15 cellular contexts compared by ENCODE assay signal in genomic region chrX:56811599-56811998, GRCh38.
"Had no signal": no experiment of that assay in that cellular context is flagged by ENCODE, and none has a peak within 500 bp of the region (broad histone marks: within the 10 kb centered on the region; RNA-seq: fewer than 3 reads in every experiment).

No MANE protein-coding gene starts in this region.

- H3K4me1 ChIP-seq: gastroesophageal sphincter had no signal

- H3K27me3 ChIP-seq: gastroesophageal sphincter had no signal

- H3K4me3 ChIP-seq: gastroesophageal sphincter, mucosa of descending colon had no signal

- H3K9me3 ChIP-seq: gastroesophageal sphincter, mucosa of descending colon had no signal

- H3K9me3 Mint-ChIP-seq: activated T-helper 1 cell treated with anti-CD3 and anti-CD28 coated beads, Interleukin-12 subunit alpha, Interleukin-12 subunit beta, Interleukin-2, Interleukin-4 antibody, amounts not matched to agents 30 ng/mL and 10 ng/mL and 1 ng/mL, durations not matched to agents 14 hours and 24 hours and 36 hours; natural killer cell treated with Interleukin-12 subunit alpha and Interleukin-12 subunit beta and Interleukin-15 and Interleukin-18, amount 100 ng/mL, for 72 hours; T-helper 2 cell treated with Interferon-gamma antibody and Interleukin-4, amounts not matched to agents 5 μg/mL and 100 μg/mL, for 36 hours had no signal

- H3K36me3 Mint-ChIP-seq: natural killer cell treated with Interleukin-12 subunit alpha and Interleukin-12 subunit beta and Interleukin-15 and Interleukin-18, amount 100 ng/mL, for 72 hours had no signal

- ATAC-seq: gastroesophageal sphincter; left lobe of liver; natural killer cell treated with Interleukin-12 subunit alpha and Interleukin-12 subunit beta and Interleukin-15 and Interleukin-18, amount 100 ng/mL, for 72 hours; stimulated activated naive CD8-positive, alpha-beta T cell treated with anti-CD3 and anti-CD28 coated beads, Interleukin-15, Interleukin-2, amounts not matched to agents 100 U/mL and 50 U/mL, for 24 hours had no signal

- DNase-seq: activated CD4-positive, alpha-beta T cell treated with anti-CD3 and anti-CD28 coated beads, Interleukin-2, amount 50 U/mL, for 48 hours; activated CD8-positive, alpha-beta memory T cell treated with anti-CD3 and anti-CD28 coated beads, Interleukin-2, amount 50 U/mL, for 48 hours; amniotic stem cell; caudate nucleus; mucosa of descending colon; nucleus accumbens; posterior cingulate gyrus; stimulated activated CD4-positive, alpha-beta T cell treated with anti-CD3 and anti-CD28 coated beads, Interleukin-4, amount 100 ng/mL, for 1 hour; stimulated activated naive CD8-positive, alpha-beta T cell treated with anti-CD3 and anti-CD28 coated beads, Interleukin-15, Interleukin-2, amounts not matched to agents 100 U/mL and 50 U/mL, for 24 hours; trophoblast cell had no signal

- H3K36me3 ChIP-seq: gastroesophageal sphincter had no signal
